In genomic region chr7:28686418-28686800, GRCh38 we compare ENCODE assay signal across 8 cellular contexts.
DNase-seq lines count a peak whose midpoint lies in the region; ATAC-seq and TF ChIP-seq lines count a peak whose summit lies in the region.

No MANE protein-coding gene starts in this region.

- no peaks in the 10 kb centered on the region for H3K36me3 Mint-ChIP-seq in activated naive CD4-positive, alpha-beta T cell treated with anti-CD3 and anti-CD28 coated beads, Interleukin-2, amount 50 U/mL, for 72 hours

- H3K27ac Mint-ChIP-seq in activated naive CD4-positive, alpha-beta T cell treated with anti-CD3 and anti-CD28 coated beads, Interleukin-2, amount 50 U/mL, for 72 hours: no peak overlapping the region

- H3K4me3 ChIP-seq in fibroblast of mammary gland (ENCODE audit: control insufficient read depth, low read depth, low read length) (peak overlapping the region; percentile 70), neuron (ENCODE audit: low read length) (peak overlapping the region; percentile 63), Karpas-422 (ENCODE audit: low read length) (no peak overlapping the region)

- H3K9me3 ChIP-seq in neuron (ENCODE audit: low read length): no peaks in the 10 kb centered on the region
- H3K9me3 ChIP-seq in Karpas-422 (ENCODE audit: low read length): no peaks in the 10 kb centered on the region

- H3K4me1 ChIP-seq in neuron (ENCODE audit: insufficient read depth, low read length) (peaks cover 33% of the 10 kb centered on the region), Karpas-422 (ENCODE audit: low read length) (peaks cover 24% of the 10 kb centered on the region)

- no peak overlapping the region for H3K4me2 ChIP-seq in Karpas-422 (ENCODE audit: low read depth, low read length, poor library complexity, severe bottlenecking)

- H3K9me3 Mint-ChIP-seq in activated naive CD4-positive, alpha-beta T cell treated with anti-CD3 and anti-CD28 coated beads, Interleukin-2, amount 50 U/mL, for 72 hours: no peaks in the 10 kb centered on the region

- H3K27me3 ChIP-seq in neuron (ENCODE audit: insufficient read depth, low read length) (no peaks in the 10 kb centered on the region), Karpas-422 (ENCODE audit: low read length) (no peaks in the 10 kb centered on the region)

- peak; percentile 62 for DNase-seq in DMS53 treated with DMSO at 0.1 percent for 48 hours (lab: John Stamatoyannopoulos, UW; ENCODE audit: unreplicated experiment)
- peak; percentile 89 for DNase-seq in RKO (ENCODE audit: low spot score)
- peak; percentile 74 for DNase-seq in fibroblast of mammary gland (ENCODE audit: low read depth)
- DNase-seq in NCI-H1417 treated with DMSO at 0.1 percent for 48 hours (lab: John Stamatoyannopoulos, UW): no peak
- DNase-seq in Karpas-422: no peak
- no peak for DNase-seq in activated naive CD4-positive, alpha-beta T cell treated with anti-CD3 and anti-CD28 coated beads, Interleukin-2, amount 50 U/mL, for 72 hours (ENCODE audit: low spot score in 2 of 2)
- no peak for DNase-seq in putamen (ENCODE audit: low spot score)

- no peak overlapping the region for H3K9ac ChIP-seq in Karpas-422 (ENCODE audit: low read length)

- TF ChIP-seq CTCF in fibroblast of mammary gland (conservative IDR thresholded peaks at IDR 0.05; ENCODE audit: control insufficient read depth, insufficient read depth, low read depth, low read length): no peak

- no peak overlapping the region for H3K27ac ChIP-seq in Karpas-422 (ENCODE audit: low read length)

- peak overlapping the region; percentile 88 for H2AFZ ChIP-seq in neuron (ENCODE audit: low read depth, low read length)
- no peak overlapping the region for H2AFZ ChIP-seq in Karpas-422 (ENCODE audit: low read length)

- no peak for ATAC-seq in activated naive CD4-positive, alpha-beta T cell treated with anti-CD3 and anti-CD28 coated beads, Interleukin-2, amount 50 U/mL, for 72 hours

- H4K20me1 ChIP-seq in Karpas-422 (ENCODE audit: insufficient read depth, low read depth, low read length): peaks cover 53% of the 10 kb centered on the region

- H3K79me2 ChIP-seq in Karpas-422 (ENCODE audit: low read length): no peaks in the 10 kb centered on the region

- H3K9me2 ChIP-seq in Karpas-422 (replicated peaks; ENCODE audit: insufficient read depth, low read length): no peaks in the 10 kb centered on the region

- H3K36me3 ChIP-seq in neuron (ENCODE audit: insufficient read depth, low read length) (no peaks in the 10 kb centered on the region), Karpas-422 (ENCODE audit: insufficient read depth, low read length) (no peaks in the 10 kb centered on the region)

Comparison
In these comparisons a context has a peak if more than half of its experiments do, and no peak if none do; other contexts are left out.
1. DNase-seq: peak in DMS53 treated with DMSO at 0.1 percent for 48 hours (single experiment), RKO (single experiment) and fibroblast of mammary gland (single experiment); none in NCI-H1417 treated with DMSO at 0.1 percent for 48 hours (single experiment), Karpas-422 (single experiment), activated naive CD4-positive, alpha-beta T cell treated with anti-CD3 and anti-CD28 coated beads, Interleukin-2, amount 50 U/mL, for 72 hours (0 of 2) and putamen (single experiment).